In the genomic region with DNA sequence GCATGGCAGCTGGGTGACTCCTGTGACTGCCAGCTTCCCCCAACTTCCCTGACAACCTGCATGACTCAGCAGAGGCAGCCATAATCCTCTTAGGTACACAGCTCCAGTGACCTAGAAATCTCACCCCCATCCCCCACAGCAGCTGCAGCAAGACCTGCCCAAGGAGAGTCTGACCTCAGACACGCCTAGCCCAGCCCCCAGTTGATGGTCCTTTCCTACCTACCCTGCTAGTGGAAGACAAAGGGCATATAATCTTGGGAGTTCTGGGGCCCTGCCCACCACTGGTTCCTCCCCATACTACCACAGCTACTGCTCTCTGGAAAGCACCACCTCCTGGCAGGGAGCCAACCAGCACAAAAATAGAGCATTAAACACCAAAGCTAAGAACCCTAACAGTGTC, we compare ENCODE assay signal across 17 cellular contexts.
DNase-seq lines count a peak whose midpoint lies in the region; ATAC-seq, FAIRE-seq and TF ChIP-seq lines count a peak whose summit lies in the region.
"Had no signal": no experiment of that assay in that cellular context is flagged by ENCODE, and none has a peak within 500 bp of the region (broad histone marks: within the 10 kb centered on the region; RNA-seq: fewer than 3 reads in every experiment).

No MANE protein-coding gene starts in this region.

- TF ChIP-seq RAD21 in GM12878 (IDR thresholded peaks at IDR 0.05; ENCODE audit: insufficient read depth, low read depth, low read length): no peak

- TF ChIP-seq CTCF in GM12878 (IDR thresholded peaks at IDR 0.05 in 2 of 3, conservative IDR thresholded peaks at IDR 0.05 in 1 of 3; ENCODE audit: control insufficient read depth in 2 of 3, extremely low read depth in 1 of 3, insufficient read depth in 1 of 3, low read depth in 3 of 3, low read length in 3 of 3) (no peak), RWPE1 (conservative IDR thresholded peaks at IDR 0.05; ENCODE audit: low read depth) (no peak)

- H3K36me3 ChIP-seq in GM12878 (ENCODE audit: control insufficient read depth in 2 of 2, insufficient read depth in 2 of 2, low read length in 1 of 2) (no peaks in the 10 kb centered on the region), small intestine (ENCODE audit: control insufficient read depth in 2 of 2, insufficient read depth in 2 of 2, low read length in 2 of 2) (no peaks in the 10 kb centered on the region)
- H3K36me3 ChIP-seq: BLaER1 had no signal

- no peaks in the 10 kb centered on the region for H4K20me1 ChIP-seq in GM12878 (ENCODE audit: control insufficient read depth, insufficient read depth)
- H4K20me1 ChIP-seq: BLaER1 had no signal

- no peak overlapping the region for H3K4me3 ChIP-seq in GM12878
- H3K4me3 ChIP-seq in small intestine (ENCODE audit: low read depth in 1 of 2, low read length in 2 of 2): no peak overlapping the region
- H3K4me3 ChIP-seq: BLaER1, skin epidermis had no signal

- peaks cover 4% of the 10 kb centered on the region for H3K4me1 ChIP-seq in GM12878 (ENCODE audit: control insufficient read depth, insufficient read depth, low read length)
- peaks cover 0 to 9% of the 10 kb centered on the region in 2 donors for H3K4me1 ChIP-seq in small intestine (ENCODE audit: control insufficient read depth in 2 of 2, insufficient read depth in 1 of 2, low read depth in 1 of 2, low read length in 1 of 2)
- H3K4me1 ChIP-seq: parathyroid adenoma had no signal

- no peak for TF ChIP-seq EP300 in GM12878 (IDR thresholded peaks at IDR 0.05; ENCODE audit: borderline replicate concordance in 1 of 2, control insufficient read depth in 1 of 2, low read depth in 2 of 2, low read length in 2 of 2)

- intact Hi-C loops in GM12878 (cut with micrococcal nuclease; ENCODE audit: unreplicated experiment): no loop called here

- ATAC-seq in GM12878: no peak
- ATAC-seq: activated CD4-positive, CD25-positive, alpha-beta regulatory T cell treated with anti-CD3 and anti-CD28 coated beads, Interleukin-2, amount 50 U/mL, for 24 hours had no signal

- H3K27ac Mint-ChIP-seq in immature natural killer cell: no peak overlapping the region
- H3K27ac Mint-ChIP-seq: T-helper 1 cell treated with Interleukin-12 subunit alpha and Interleukin-12 subunit beta and Interleukin-4 antibody, amounts not matched to agents 30 μg/mL and 1 μg/mL, for 36 hours had no signal

- H3K4me3 Mint-ChIP-seq in immature natural killer cell: no peak overlapping the region
- H3K4me3 Mint-ChIP-seq: T-helper 1 cell treated with Interleukin-12 subunit alpha and Interleukin-12 subunit beta and Interleukin-4 antibody, amounts not matched to agents 30 μg/mL and 1 μg/mL, for 36 hours had no signal

- no peak overlapping the region for H3K9ac ChIP-seq in GM12878 (ENCODE audit: control insufficient read depth, insufficient read depth, low read length)
- H3K9ac ChIP-seq: BLaER1, parathyroid adenoma had no signal

- peaks cover 0 to 6% (median 0%) of the 10 kb centered on the region in 6 donors for H3K9me3 Mint-ChIP-seq in immature natural killer cell
- H3K9me3 Mint-ChIP-seq: T-helper 1 cell treated with Interleukin-12 subunit alpha and Interleukin-12 subunit beta and Interleukin-4 antibody, amounts not matched to agents 30 μg/mL and 1 μg/mL, for 36 hours had no signal

- SMC1A ChIA-PET in GM12878 (lab: Charles Lee; ENCODE audit: uncharacterized antibody, unreplicated experiment): interaction anchor here (0.6 to 1.5 kb wide), 4 partner anchors 57 to 743 kb away, joined by 3 to 4 read pairs (median 3); no protein-coding TSS in a partner anchor

- 0% methylated on average over 1 of the region's 1 CpG for WGBS in GM12878 (ENCODE audit: insufficient coverage, insufficient replicate concordance, low lambda C conversion rate, missing lambda C conversion rate)
- 0 to 52% (median 10%) methylated on average over 1 of the region's 1 CpG for WGBS in small intestine, 3 donors

- FAIRE-seq in GM12878 (lab: Jason Lieb, UNC) (no peak), small intestine (lab: Jason Lieb, UNC) (no peak)

- no peaks in the 10 kb centered on the region for H3K4me1 Mint-ChIP-seq in immature natural killer cell

- H3K79me2 ChIP-seq in GM12878 (ENCODE audit: control insufficient read depth, insufficient read depth, low read length): no peaks in the 10 kb centered on the region
- H3K79me2 ChIP-seq: parathyroid adenoma had no signal

- no peaks in the 10 kb centered on the region; the same call in 2 of the 3 replicates for H3K9me3 ChIP-seq in GM12878 (replicated peaks; ENCODE audit: control insufficient read depth, insufficient read depth, low read length)
- no peaks in the 10 kb centered on the region for H3K9me3 ChIP-seq in small intestine (ENCODE audit: control insufficient read depth, low read depth)
- H3K9me3 ChIP-seq: BLaER1 had no signal

- RAD21 ChIA-PET in GM12878 (lab: Charles Lee; ENCODE audit: unreplicated experiment): interaction anchor here (0.8 to 1.7 kb wide), 2 partner anchors 8 to 12 kb away, joined by 3 to 5 read pairs; no protein-coding TSS in a partner anchor

- BruUV-seq in GM12878 (replicated peaks; lab: Mats Ljungman, UMichigan): no TSS peak

- peaks cover 5 to 12% (median 9%) of the 10 kb centered on the region in 3 donors for H3K27me3 Mint-ChIP-seq in immature natural killer cell (ENCODE audit: low read depth in 3 of 3)

- peak; percentile 5 for DNase-seq in KBM-7
- DNase-seq in NCI-H524 (lab: John Stamatoyannopoulos, UW): peak; percentile 7 to 68
- DNase-seq in GM12878 (ENCODE audit: low read depth, low spot score): no peak
- DNase-seq in small intestine: peak; percentile 90
- DNase-seq in immature natural killer cell: no peak
- DNase-seq in RWPE1 (ENCODE audit: low spot score): no peak
- DNase-seq in HUDEP-2 (lab: John Stamatoyannopoulos, UW; ENCODE audit: unreplicated experiment in 76 of 76): no peak
- DNase-seq: activated effector memory CD4-positive, alpha-beta T cell treated with anti-CD3 and anti-CD28 coated beads, Interleukin-2, amount 50 U/mL, for 16 hours; amygdala; DMS79; KG1; NCI-H146 had no signal

- H3K36me3 Mint-ChIP-seq in immature natural killer cell: no peaks in the 10 kb centered on the region

- POLR2A ChIA-PET in GM12878 (lab: Charles Lee) (interaction anchor here (1.5 kb wide), 1 partner anchor 10 kb away, joined by 3 read pairs; no protein-coding TSS in a partner anchor), RWPE1 (lab: Yijun Ruan, JAX; ENCODE audit: low non-redundant PET) (no interaction called here)

- CTCF ChIA-PET in GM12878 (lab: Yijun Ruan, JAX): interaction anchor here (3.0 kb wide), 1 partner anchor 9 kb away, joined by 14 read pairs; no protein-coding TSS in a partner anchor
- CTCF ChIA-PET in RWPE1 (lab: Yijun Ruan, JAX): interaction anchor here (1.1 kb wide), 1 partner anchor 11 kb away, joined by 4 read pairs; no protein-coding TSS in a partner anchor

- no peak for TF ChIP-seq POLR2A in GM12878 (IDR thresholded peaks at IDR 0.05; ENCODE audit: low read depth, low read length)

- in situ Hi-C loops in KBM-7 (cut with MboI; ENCODE audit: low pct_unique_long_range_greater_than_20kb, low sequenced_read_pairs) (no loop called here), GM12878 (cut with MboI) (no loop called here)

- H3K4me2 ChIP-seq in GM12878 (ENCODE audit: control insufficient read depth, insufficient read depth): no peak overlapping the region
- H3K4me2 ChIP-seq: BLaER1 had no signal

- H2AFZ ChIP-seq in GM12878 (ENCODE audit: control insufficient read depth, low read depth, low read length): no peak overlapping the region; the same call in 1 of the 2 replicates
- H2AFZ ChIP-seq: parathyroid adenoma had no signal

- H3K27me3 ChIP-seq in GM12878 (replicated peaks in 1 of 2; ENCODE audit: control insufficient read depth in 2 of 2, insufficient read depth in 2 of 2, low read length in 1 of 2) (no peaks in the 10 kb centered on the region; a peak in 1 of 4 replicates), small intestine (ENCODE audit: control insufficient read depth in 2 of 2, insufficient read depth in 2 of 2, low read length in 2 of 2) (peaks cover 0 to 4% of the 10 kb centered on the region in 2 donors)
- H3K27me3 ChIP-seq: BLaER1 had no signal

- H3K27ac ChIP-seq in GM12878 (ENCODE audit: control insufficient read depth, insufficient read depth): no peak overlapping the region
- peak overlapping the region in 1 of 2 donors; percentile 39 for H3K27ac ChIP-seq in small intestine (ENCODE audit: low read depth in 1 of 2, low read length in 1 of 2)
- H3K27ac ChIP-seq in RWPE1: no peak overlapping the region
- H3K27ac ChIP-seq: BLaER1, parathyroid adenoma, skin epidermis had no signal

TF ChIP-seq in GM12878, 131 proteins besides CTCF, POLR2A, EP300 and RAD21:
- 0 out of 2 replicates have a peak, but pooled peaks have one; percentile 24 for TF ChIP-seq IKZF1 (conservative IDR thresholded peaks at IDR 0.05)
- TF ChIP-seq GATAD2B (conservative IDR thresholded peaks at IDR 0.05; ENCODE audit: low read depth): no peak

Comparison
In these comparisons a context has a peak if more than half of its experiments do, and no peak if none do; other contexts are left out.
1. DNase-seq: peak in KBM-7 (single experiment), NCI-H524 (2 of 2) and small intestine (single experiment); none in GM12878 (single experiment), immature natural killer cell (0 of 3), RWPE1 (single experiment) and HUDEP-2 (0 of 76).